ENCODE assay signal across 37 cellular contexts in genomic region chrX:2684256-2684655, GRCh38.
"Had no signal": no experiment of that assay in that cellular context is flagged by ENCODE, and none has a peak within 500 bp of the region (broad histone marks: within the 10 kb centered on the region; RNA-seq: fewer than 3 reads in every experiment).

No MANE protein-coding gene starts in this region.

- H3K36me3 Mint-ChIP-seq: activated naive CD8-positive, alpha-beta T cell treated with anti-CD3 and anti-CD28 coated beads for 36 hours; activated naive CD8-positive, alpha-beta T cell treated with anti-CD3 and anti-CD28 coated beads, Interleukin-2, amount 10 ng/mL, durations not matched to agents 7 days and 5 days; brain had no signal

- H3K27me3 ChIP-seq: adrenal gland, ascending aorta, body of pancreas, brain microvascular endothelial cell, breast epithelium, cardiac muscle cell had no signal

- H3K4me1 ChIP-seq: adrenal gland, ascending aorta, breast epithelium had no signal

- H3K9me3 ChIP-seq: adrenal gland, ascending aorta, body of pancreas, breast epithelium had no signal

- H3K4me3 Mint-ChIP-seq: activated naive CD4-positive, alpha-beta T cell treated with anti-CD3 and anti-CD28 coated beads for 36 hours; activated naive CD4-positive, alpha-beta T cell treated with anti-CD3 and anti-CD28 coated beads, Interleukin-2, amount 50 U/mL, for 24 hours; activated naive CD8-positive, alpha-beta T cell; activated naive CD8-positive, alpha-beta T cell treated with anti-CD3 and anti-CD28 coated beads for 36 hours; activated naive CD8-positive, alpha-beta T cell treated with anti-CD3 and anti-CD28 coated beads, Interleukin-2, amount 10 ng/mL, durations not matched to agents 7 days and 5 days; activated naive CD8-positive, alpha-beta T cell treated with anti-CD3 and anti-CD28 coated beads, Interleukin-2, amount 50 U/mL, for 24 hours; activated T-cell treated with anti-CD3 and anti-CD28 coated beads, Interleukin-2, amount 50 U/mL, for 24 hours; activated T-cell treated with anti-CD3 and anti-CD28 coated beads, Interleukin-2, amount 50 U/mL, for 4 hours; activated T-helper 1 cell treated with anti-CD3 and anti-CD28 coated beads, Interleukin-12 subunit alpha, Interleukin-12 subunit beta, Interleukin-2, Interleukin-4 antibody, amounts not matched to agents 30 ng/mL and 10 ng/mL and 1 ng/mL, durations not matched to agents 14 hours and 24 hours and 36 hours; activated T-helper 17 cell treated with anti-CD3 and anti-CD28 coated beads, Interleukin-2, amount 50 U/mL, for 72 hours; central memory CD8-positive, alpha-beta T cell had no signal

- DNase-seq: activated effector memory CD4-positive, alpha-beta T cell treated with Interleukin-2 at 50 U/mL for 16 hours; activated gamma-delta T cell; activated gamma-delta T cell treated with Interleukin-2 at 50 U/mL for 16 hours; activated naive CD4-positive, alpha-beta T cell; activated naive CD4-positive, alpha-beta T cell treated with anti-CD3 and anti-CD28 coated beads for 36 hours; activated naive CD4-positive, alpha-beta T cell treated with Interleukin-2 at 50 U/mL for 16 hours; activated naive CD8-positive, alpha-beta T cell treated with anti-CD3 and anti-CD28 coated beads for 36 hours; activated naive CD8-positive, alpha-beta T cell treated with anti-CD3 and anti-CD28 coated beads, Interleukin-2, amount 10 ng/mL, durations not matched to agents 7 days and 5 days; activated naive CD8-positive, alpha-beta T cell treated with anti-CD3 and anti-CD28 coated beads, Interleukin-2, amount 50 U/mL, for 24 hours; activated T-cell treated with anti-CD3 and anti-CD28 coated beads, Interleukin-2, amount 50 U/mL, for 1 hour; activated T-cell treated with anti-CD3 and anti-CD28 coated beads, Interleukin-2, amount 50 U/mL, for 24 hours; activated T-cell treated with anti-CD3 and anti-CD28 coated beads, Interleukin-2, amount 50 U/mL, for 4 hours; activated T-cell treated with anti-CD3 and anti-CD28 coated beads, Interleukin-2, amount 50 U/mL, for 48 hours; adrenal gland; amniotic stem cell; amygdala; anterior cingulate cortex; aorta; body of pancreas; brain microvascular endothelial cell; caudate nucleus; central memory CD4-positive, alpha-beta T cell; cerebellar nuclear complex had no signal

- H3K9me3 Mint-ChIP-seq: activated naive CD4-positive, alpha-beta T cell treated with anti-CD3 and anti-CD28 coated beads for 36 hours; activated naive CD4-positive, alpha-beta T cell treated with anti-CD3 and anti-CD28 coated beads, Interleukin-2, amount 50 U/mL, for 24 hours; activated naive CD8-positive, alpha-beta T cell treated with anti-CD3 and anti-CD28 coated beads for 36 hours; activated naive CD8-positive, alpha-beta T cell treated with anti-CD3 and anti-CD28 coated beads, Interleukin-2, amount 10 ng/mL, durations not matched to agents 7 days and 5 days; activated naive CD8-positive, alpha-beta T cell treated with anti-CD3 and anti-CD28 coated beads, Interleukin-2, amount 50 U/mL, for 24 hours; activated T-cell treated with anti-CD3 and anti-CD28 coated beads, Interleukin-2, amount 50 U/mL, for 24 hours; activated T-cell treated with anti-CD3 and anti-CD28 coated beads, Interleukin-2, amount 50 U/mL, for 4 hours; activated T-helper 17 cell treated with anti-CD3 and anti-CD28 coated beads, Interleukin-2, amount 50 U/mL, for 72 hours; activated T-helper 2 cell treated with anti-CD3 and anti-CD28 coated beads, Interferon-gamma antibody, Interleukin-2, Interleukin-4, amounts not matched to agents 10 μg/mL and 5 μg/mL and 100 μg/mL, durations not matched to agents 14 hours and 24 hours and 36 hours; central memory CD8-positive, alpha-beta T cell had no signal

- H3K4me3 ChIP-seq: adrenal gland, ascending aorta, body of pancreas, breast epithelium, cardiac muscle cell had no signal

- FAIRE-seq: astrocyte, bronchial epithelial cell, colon had no signal

- ATAC-seq: activated naive CD4-positive, alpha-beta T cell treated with anti-CD3 and anti-CD28 coated beads, Interleukin-2, amount 50 U/mL, for 72 hours; activated naive CD8-positive, alpha-beta T cell treated with anti-CD3 and anti-CD28 coated beads, Interleukin-2, amount 50 U/mL, for 24 hours; activated T-cell treated with anti-CD3 and anti-CD28 coated beads, Interleukin-2, amount 50 U/mL, for 4 hours; activated T-helper 17 cell treated with anti-CD3 and anti-CD28 coated beads, Interleukin-2, amount 50 U/mL, for 72 hours; body of pancreas had no signal

- H3K27ac Mint-ChIP-seq: activated naive CD4-positive, alpha-beta T cell treated with anti-CD3 and anti-CD28 coated beads for 36 hours; activated naive CD4-positive, alpha-beta T cell treated with anti-CD3 and anti-CD28 coated beads, Interleukin-2, amount 50 U/mL, for 24 hours; activated naive CD4-positive, alpha-beta T cell treated with anti-CD3 and anti-CD28 coated beads, Interleukin-2, amount 50 U/mL, for 72 hours; activated naive CD8-positive, alpha-beta T cell; activated naive CD8-positive, alpha-beta T cell treated with anti-CD3 and anti-CD28 coated beads for 36 hours; activated naive CD8-positive, alpha-beta T cell treated with anti-CD3 and anti-CD28 coated beads, Interleukin-2, amount 10 ng/mL, durations not matched to agents 7 days and 5 days; activated naive CD8-positive, alpha-beta T cell treated with anti-CD3 and anti-CD28 coated beads, Interleukin-2, amount 50 U/mL, for 24 hours; activated T-cell treated with anti-CD3 and anti-CD28 coated beads, Interleukin-2, amount 50 U/mL, for 24 hours; activated T-helper 1 cell treated with anti-CD3 and anti-CD28 coated beads, Interleukin-12 subunit alpha, Interleukin-12 subunit beta, Interleukin-2, Interleukin-4 antibody, amounts not matched to agents 30 ng/mL and 10 ng/mL and 1 ng/mL, durations not matched to agents 14 hours and 24 hours and 36 hours; activated T-helper 17 cell treated with anti-CD3 and anti-CD28 coated beads, Interleukin-2, amount 50 U/mL, for 72 hours; activated T-helper 2 cell treated with anti-CD3 and anti-CD28 coated beads, Interferon-gamma antibody, Interleukin-2, Interleukin-4, amounts not matched to agents 10 μg/mL and 5 μg/mL and 100 μg/mL, durations not matched to agents 14 hours and 24 hours and 36 hours had no signal

- H3K27me3 Mint-ChIP-seq: activated naive CD4-positive, alpha-beta T cell treated with anti-CD3 and anti-CD28 coated beads, Interleukin-2, amount 50 U/mL, for 24 hours; activated naive CD8-positive, alpha-beta T cell; activated naive CD8-positive, alpha-beta T cell treated with anti-CD3 and anti-CD28 coated beads for 36 hours; activated naive CD8-positive, alpha-beta T cell treated with anti-CD3 and anti-CD28 coated beads, Interleukin-2, amount 10 ng/mL, durations not matched to agents 7 days and 5 days; activated naive CD8-positive, alpha-beta T cell treated with anti-CD3 and anti-CD28 coated beads, Interleukin-2, amount 50 U/mL, for 24 hours; activated T-cell treated with anti-CD3 and anti-CD28 coated beads, Interleukin-2, amount 50 U/mL, for 24 hours; activated T-helper 17 cell treated with anti-CD3 and anti-CD28 coated beads, Interleukin-2, amount 50 U/mL, for 72 hours; central memory CD8-positive, alpha-beta T cell had no signal

- H3K27ac ChIP-seq: adrenal gland, ascending aorta, body of pancreas, brain microvascular endothelial cell, breast epithelium, cardiac muscle cell had no signal

- H3K36me3 ChIP-seq: adrenal gland, ascending aorta, brain microvascular endothelial cell, breast epithelium, cardiac muscle cell had no signal

- H3K4me1 Mint-ChIP-seq: activated naive CD4-positive, alpha-beta T cell treated with anti-CD3 and anti-CD28 coated beads, Interleukin-2, amount 50 U/mL, for 24 hours; activated naive CD8-positive, alpha-beta T cell treated with anti-CD3 and anti-CD28 coated beads for 36 hours; activated naive CD8-positive, alpha-beta T cell treated with anti-CD3 and anti-CD28 coated beads, Interleukin-2, amount 10 ng/mL, durations not matched to agents 7 days and 5 days; activated naive CD8-positive, alpha-beta T cell treated with anti-CD3 and anti-CD28 coated beads, Interleukin-2, amount 50 U/mL, for 24 hours; activated T-helper 17 cell treated with anti-CD3 and anti-CD28 coated beads, Interleukin-2, amount 50 U/mL, for 72 hours; central memory CD8-positive, alpha-beta T cell had no signal
